ENCODE assay signal across 9 cellular contexts in genomic region chr15:81108427-81108826, GRCh38. TPM values are rescaled to one million over a fixed set of nuclear protein-coding genes. Genes with fewer than 3 reads are reported as not detected.
DNase-seq lines count a peak whose midpoint lies in the region; ATAC-seq, FAIRE-seq and TF ChIP-seq lines count a peak whose summit lies in the region.
"Had no signal": no experiment of that assay in that cellular context is flagged by ENCODE, and none has a peak within 500 bp of the region (broad histone marks: within the 10 kb centered on the region; RNA-seq: fewer than 3 reads in every experiment).

No MANE protein-coding gene starts in this region.

- no peak overlapping the region for H3K4me3 ChIP-seq in BJ (ENCODE audit: low read depth, low read length)
- no peak overlapping the region for H3K4me3 ChIP-seq in right lobe of liver

- intact Hi-C loops in right lobe of liver (cut with DNase I) = loop anchor here (5.0 to 10.0 kb wide), 3 partner anchors 111 to 156 kb away; no protein-coding TSS in a partner anchor

- peaks cover 4% of the 10 kb centered on the region; the same call in 1 of the 2 replicates for H3K27me3 ChIP-seq in BJ (ENCODE audit: control insufficient read depth, insufficient read depth, low read length)
- H3K27me3 ChIP-seq in right lobe of liver = no peaks in the 10 kb centered on the region

- TF ChIP-seq POLR2A in right lobe of liver (IDR thresholded peaks at IDR 0.05) = no peak

- H3K27me3 Mint-ChIP-seq in WTC11 (ENCODE audit: low read depth) = no peaks in the 10 kb centered on the region; the same call in 1 of the 2 replicates

- H3K4me1 Mint-ChIP-seq in WTC11 = peaks cover 12% of the 10 kb centered on the region

- CTCF ChIA-PET in BJ (lab: Yijun Ruan, JAX) = interaction anchor here (0.6 to 16.4 kb wide), 8 partner anchors 48 to 227 kb away, joined by 3 to 378 read pairs (median 3); no protein-coding TSS in a partner anchor
- CTCF ChIA-PET in WTC11 (lab: Charles Lee) = interaction anchor here (0.6 to 10.7 kb wide), 10 partner anchors 9 to 290 kb away, joined by 3 to 238 read pairs (median 3); no protein-coding TSS in a partner anchor

- ATAC-seq in WTC11 (peak; percentile 50), right lobe of liver (peak in 3 of 4 donors; percentile 21 to 42 (median 41)), HG03095 (IDR thresholded peaks at IDR 0.05; ENCODE audit: unreplicated experiment) (no peak)

- POLR2A ChIA-PET in BJ (lab: Charles Lee) = no interaction called here
- POLR2A ChIA-PET in WTC11 (lab: Charles Lee) = no interaction called here

- no peak overlapping the region for H3K27ac ChIP-seq in right lobe of liver

- FAIRE-seq in GM19239 (lab: Jason Lieb, UNC) = no peak

- H3K27ac Mint-ChIP-seq in WTC11 = no peak overlapping the region
- H3K27ac Mint-ChIP-seq: activated B cell treated with CpG ODN at 0.5 μM for 24 hours had no signal

- TF ChIP-seq CTCF in BJ (IDR thresholded peaks at IDR 0.05; ENCODE audit: insufficient read depth, low read depth, low read length) (peak; percentile 59), GM12873 (IDR thresholded peaks at IDR 0.05; ENCODE audit: insufficient read depth, low read depth, low read length, missing control alignments) (peak; percentile 67), WTC11 (IDR thresholded peaks at IDR 0.05) (no peak), right lobe of liver (IDR thresholded peaks at IDR 0.05) (peak; percentile 44 to 53 (median 51))

- H3K36me3 Mint-ChIP-seq in WTC11 = no peaks in the 10 kb centered on the region

- no peaks in the 10 kb centered on the region for H3K9me3 Mint-ChIP-seq in WTC11
- H3K9me3 Mint-ChIP-seq: activated B cell treated with CpG ODN at 0.5 μM for 24 hours had no signal

- H3K4me1 ChIP-seq in right lobe of liver = peaks cover 0 to 7% (median 2%) of the 10 kb centered on the region in 4 donors

- DNase-seq in BJ (ENCODE audit: low read depth) = no peak
- peak; percentile 42 for DNase-seq in WTC11 (ENCODE audit: low spot score)
- no peak for DNase-seq in right lobe of liver
- no peak for DNase-seq in GM19239 (ENCODE audit: insufficient read length, low spot score)
- no peak for DNase-seq in glomerular visceral epithelial cell (ENCODE audit: extremely low spot score)
- no peak for DNase-seq in dedifferentiated amniotic fluid mesenchymal stem cell (ENCODE audit: extremely low spot score)
- DNase-seq: activated B cell treated with CpG ODN at 0.5 μM for 24 hours had no signal

- H3K9me3 ChIP-seq in right lobe of liver = no peaks in the 10 kb centered on the region

- 13% methylated on average over 1 of the region's 1 CpG for WGBS in right lobe of liver (ENCODE audit: insufficient coverage, low coverage, low lambda C conversion rate, missing lambda C conversion rate)

- H3K4me3 Mint-ChIP-seq in WTC11 = no peak overlapping the region
- H3K4me3 Mint-ChIP-seq: activated B cell treated with CpG ODN at 0.5 μM for 24 hours had no signal

- H3K36me3 ChIP-seq in BJ (ENCODE audit: control insufficient read depth, insufficient read depth, low read length) (no peaks in the 10 kb centered on the region), right lobe of liver (no peaks in the 10 kb centered on the region)

TF ChIP-seq in WTC11, 78 proteins besides CTCF, POLR2A, EP300 and RAD21 (continues in another document):
- TF ChIP-seq NFATC4 (CRISPR knock-in tag; IDR thresholded peaks at IDR 0.05) (no peak), ZNF138 (CRISPR knock-in tag; conservative IDR thresholded peaks at IDR 0.05) (no peak), HMGA2 (CRISPR knock-in tag; IDR thresholded peaks at IDR 0.05) (no peak), ZNF281 (CRISPR knock-in tag; IDR thresholded peaks at IDR 0.05) (no peak), ZNF317 (CRISPR knock-in tag; IDR thresholded peaks at IDR 0.05; ENCODE audit: borderline replicate concordance, low read depth) (no peak), ARID4B (CRISPR knock-in tag; IDR thresholded peaks at IDR 0.05; ENCODE audit: borderline replicate concordance) (no peak), TEAD1 (CRISPR knock-in tag; IDR thresholded peaks at IDR 0.05) (no peak), ZNF532 (CRISPR knock-in tag; IDR thresholded peaks at IDR 0.05; ENCODE audit: borderline replicate concordance) (no peak), JAZF1 (CRISPR knock-in tag; IDR thresholded peaks at IDR 0.05) (no peak), NFE2L1 (CRISPR knock-in tag; IDR thresholded peaks at IDR 0.05) (no peak), ZNF219 (CRISPR knock-in tag; IDR thresholded peaks at IDR 0.05; ENCODE audit: borderline replicate concordance) (no peak)

RNA-seq across cellular contexts. Expression of gene CFAP161, which starts 25.6 kb away (rescaled TPM):
- not detected in 2 replicates for polyA plus RNA-seq in BJ (2011; rRNA removed)
- 0.21 and 0.47 TPM in 2 replicates for polyA minus RNA-seq in BJ (2011; rRNA and poly(A)+ RNA removed)
- total RNA-seq in WTC11 (2021) (not detected in 3 replicates), right lobe of liver (under 1 TPM in 2 of 6 experiments, not detected in 4; 0.25 to 0.42 TPM)
